8 cellular contexts compared by ENCODE assay signal in genomic region chr15:48811325-48811938, GRCh38. TPM values are rescaled to one million over a fixed set of nuclear protein-coding genes. Genes with fewer than 3 reads are reported as not detected.
A peak's percentile ranks its signal among the peaks of the same experiment; 100 is the strongest.
DNase-seq lines count a peak whose midpoint lies in the region; ATAC-seq and TF ChIP-seq lines count a peak whose summit lies in the region.

No MANE protein-coding gene starts in this region.

- DNase-seq in AML-193 (lab: John Stamatoyannopoulos, UW), result peak; percentile 19 to 31
- DNase-seq in activated naive CD8-positive, alpha-beta T cell treated with anti-CD3 and anti-CD28 coated beads, Interleukin-2, amount 10 ng/mL, durations not matched to agents 7 days and 5 days, result no peak
- peak in 1 of 2 donors; percentile 20 for DNase-seq in left colon
- no peak for DNase-seq in thoracic aorta (ENCODE audit: low spot score)
- no peak for DNase-seq in GOT3 (lab: John Stamatoyannopoulos, UW)
- no peak for DNase-seq in NCI-H774 (lab: John Stamatoyannopoulos, UW)
- no peak for DNase-seq in A172 (ENCODE audit: low spot score)

- POLR2A ChIA-PET in activated naive CD8-positive, alpha-beta T cell treated with anti-CD3 and anti-CD28 coated beads, Interleukin-2, amount 10 ng/mL, durations not matched to agents 7 days and 5 days (lab: Charles Lee), result interaction anchor here (0.6 to 1.9 kb wide), 9 partner anchors 10 to 1542 kb away, joined by 3 to 14 read pairs (median 5); partner anchors contain the start of genes COPS2, EID1, GALK2 and SECISBP2L

- H3K36me3 ChIP-seq in thoracic aorta, result no peaks in the 10 kb centered on the region

- H3K4me3 ChIP-seq in thoracic aorta, result peak overlapping the region; percentile 95

- no peak overlapping the region for H3K27ac ChIP-seq in thoracic aorta

- H3K4me1 ChIP-seq in thoracic aorta (ENCODE audit: control insufficient read depth in 1 of 2, low read depth in 2 of 2), result peaks cover 5 to 12% of the 10 kb centered on the region in 2 donors

- H3K4me1 Mint-ChIP-seq in activated naive CD8-positive, alpha-beta T cell treated with anti-CD3 and anti-CD28 coated beads, Interleukin-2, amount 10 ng/mL, durations not matched to agents 7 days and 5 days, result peaks cover 32% of the 10 kb centered on the region

- no peaks in the 10 kb centered on the region for H3K9me3 Mint-ChIP-seq in activated naive CD8-positive, alpha-beta T cell treated with anti-CD3 and anti-CD28 coated beads, Interleukin-2, amount 10 ng/mL, durations not matched to agents 7 days and 5 days

- H3K27ac Mint-ChIP-seq in activated naive CD8-positive, alpha-beta T cell treated with anti-CD3 and anti-CD28 coated beads, Interleukin-2, amount 10 ng/mL, durations not matched to agents 7 days and 5 days, result peak overlapping the region; percentile 66

- peak overlapping the region; percentile 90 for H3K4me3 Mint-ChIP-seq in activated naive CD8-positive, alpha-beta T cell treated with anti-CD3 and anti-CD28 coated beads, Interleukin-2, amount 10 ng/mL, durations not matched to agents 7 days and 5 days

- intact Hi-C loops in left colon (cut with DNase I, micrococcal nuclease), result no loop called here

- H3K27me3 Mint-ChIP-seq in activated naive CD8-positive, alpha-beta T cell treated with anti-CD3 and anti-CD28 coated beads, Interleukin-2, amount 10 ng/mL, durations not matched to agents 7 days and 5 days, result peaks cover 9% of the 10 kb centered on the region

- ATAC-seq in HG03432 (IDR thresholded peaks at IDR 0.05; ENCODE audit: unreplicated experiment) (peak; percentile 2), left colon (peak; percentile 19), thoracic aorta (ENCODE audit: insufficient number of reproducible peaks, low FRiP score, low read depth) (no peak)
- ATAC-seq in activated naive CD8-positive, alpha-beta T cell treated with anti-CD3 and anti-CD28 coated beads, Interleukin-2, amount 10 ng/mL, durations not matched to agents 7 days and 5 days (ENCODE audit: low read depth), result no peak

- H3K9me3 ChIP-seq in thoracic aorta, result no peaks in the 10 kb centered on the region

- no peak for TF ChIP-seq CTCF in thoracic aorta (IDR thresholded peaks at IDR 0.05)

- H3K36me3 Mint-ChIP-seq in activated naive CD8-positive, alpha-beta T cell treated with anti-CD3 and anti-CD28 coated beads, Interleukin-2, amount 10 ng/mL, durations not matched to agents 7 days and 5 days, result peaks cover 7% of the 10 kb centered on the region

- H3K27me3 ChIP-seq in thoracic aorta (replicated peaks; ENCODE audit: insufficient read depth), result no peaks in the 10 kb centered on the region

RNA-seq across cellular contexts. Expression of gene CEP152, which starts 0.6 kb away (rescaled TPM):
- total RNA-seq in activated naive CD8-positive, alpha-beta T cell treated with anti-CD3 and anti-CD28 coated beads, Interleukin-2, amount 10 ng/mL, durations not matched to agents 7 days and 5 days, result 10 to 100 TPM; 31.1 to 39.2 TPM
- 1 to 10 TPM; 5.9 to 7.8 TPM for total RNA-seq in left colon
- 1 to 10 TPM; 3.3 to 6.5 TPM for total RNA-seq in thoracic aorta
- total RNA-seq in A172 (2014; rRNA removed; shearing (Covaris generic)), result 8.3 and 9.8 TPM in 2 replicates

Comparison
In these comparisons a context has a peak if more than half of its experiments do, and no peak if none do; other contexts are left out.
1. DNase-seq: peak in AML-193 (2 of 2); none in activated naive CD8-positive, alpha-beta T cell treated with anti-CD3 and anti-CD28 coated beads, Interleukin-2, amount 10 ng/mL, durations not matched to agents 7 days and 5 days (single experiment), thoracic aorta (single experiment), GOT3 (single experiment), NCI-H774 (single experiment) and A172 (single experiment).
2. ATAC-seq: peak in HG03432 (single experiment) and left colon (single experiment); none in activated naive CD8-positive, alpha-beta T cell treated with anti-CD3 and anti-CD28 coated beads, Interleukin-2, amount 10 ng/mL, durations not matched to agents 7 days and 5 days (single experiment) and thoracic aorta (single experiment).